ENCODE assay signal across 8 cellular contexts in the genomic region with DNA sequence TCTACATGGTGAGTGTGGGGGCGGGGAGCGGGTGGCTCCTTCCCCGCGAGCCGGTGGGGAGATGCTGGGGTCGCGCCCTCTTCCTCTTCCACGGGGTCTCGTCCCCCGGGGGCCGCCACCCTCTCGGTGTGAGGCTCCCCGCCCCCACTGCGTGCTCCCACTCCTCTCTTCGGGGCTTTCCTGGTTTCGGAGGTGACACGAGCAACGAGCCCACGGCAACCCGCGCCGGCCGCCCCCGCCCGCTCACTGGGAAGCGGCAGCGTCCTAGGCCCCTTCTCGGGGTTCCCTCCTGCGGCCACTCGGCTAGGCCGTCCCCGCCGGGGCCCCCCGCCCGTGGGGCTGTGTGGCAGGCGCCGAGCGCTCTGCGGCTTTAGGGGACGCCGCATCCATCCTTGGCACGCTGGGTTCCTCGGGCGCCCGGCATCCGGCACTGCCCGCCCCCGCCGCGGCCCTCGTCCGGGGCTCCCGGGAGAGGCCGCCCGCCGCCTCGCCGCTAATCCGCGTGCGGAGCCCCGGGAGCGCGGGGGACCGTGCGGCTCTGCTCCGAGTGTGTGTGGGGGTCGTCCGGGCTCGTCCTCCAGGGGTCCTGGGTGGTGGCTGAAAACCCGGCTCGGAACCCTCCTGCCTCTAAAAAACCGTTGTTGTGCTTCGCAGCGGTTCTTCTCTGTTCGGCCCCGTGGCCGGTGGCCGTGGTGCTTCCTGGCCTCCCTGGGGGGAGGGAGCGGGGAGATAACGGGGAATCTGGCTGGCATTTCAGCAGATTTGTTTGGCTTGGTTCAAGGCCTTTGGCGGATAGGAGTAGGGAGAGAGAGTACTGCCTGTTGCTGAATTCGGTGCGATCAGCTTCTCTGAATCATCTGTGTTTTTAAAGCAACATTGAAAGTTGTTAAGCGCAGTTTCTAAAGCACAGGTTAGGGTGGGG. TPM values are rescaled to one million over a fixed set of nuclear protein-coding genes. Genes with fewer than 3 reads are reported as not detected.
DNase-seq lines count a peak whose midpoint lies in the region; ATAC-seq and TF ChIP-seq lines count a peak whose summit lies in the region.

No MANE protein-coding gene starts in this region.

- H3K9me2 ChIP-seq in GM23248 (ENCODE audit: insufficient read depth) (no peaks in the 10 kb centered on the region), Karpas-422 (replicated peaks; ENCODE audit: insufficient read depth, low read length) (no peaks in the 10 kb centered on the region)

- in situ Hi-C loops in GM23248 (cut with MboI): no loop called here

- TF ChIP-seq CTCF in GM06990 (IDR thresholded peaks at IDR 0.05; ENCODE audit: insufficient read depth, low read length, poor library complexity, severe bottlenecking) (no peak), smooth muscle cell (IDR thresholded peaks at IDR 0.05; ENCODE audit: borderline replicate concordance, insufficient read depth, poor library complexity, severe bottlenecking) (no peak)

- 0 to 2% methylated on average over 45 to 63 of the region's 85 CpGs for WGBS in GM23248 (ENCODE audit: low coverage in 1 of 2, low lambda C conversion rate in 2 of 2, missing lambda C conversion rate in 2 of 2), 2 experiments
- WGBS in smooth muscle cell (ENCODE audit: low lambda C conversion rate): under 1% methylated on average over 49 of the region's 85 CpGs

- no peaks in the 10 kb centered on the region for H3K9me3 ChIP-seq in GM23248 (ENCODE audit: low read depth)
- H3K9me3 ChIP-seq in Karpas-422 (ENCODE audit: low read length): no peaks in the 10 kb centered on the region
- no peaks in the 10 kb centered on the region for H3K9me3 ChIP-seq in smooth muscle cell (replicated peaks; ENCODE audit: low read depth)

- DNase-seq in GM06990 (ENCODE audit: extremely low read depth, insufficient read length) (peak; percentile 62), GM23248 (peak; percentile 78), Karpas-422 (peak; percentile 76), cerebellar cortex (ENCODE audit: low spot score) (peak; percentile 61), iris pigment epithelial cell (ENCODE audit: low read depth) (peak; percentile 74), smooth muscle cell (lab: John Stamatoyannopoulos, UW; ENCODE audit: unreplicated experiment) (no peak), cortex of kidney (lab: John Stamatoyannopoulos, UW) (no peak)

- H3K4me3 ChIP-seq in GM06990 (replicated peaks; ENCODE audit: low read depth, low read length) (peak overlapping the region; percentile 90), GM23248 (peak overlapping the region; percentile 80), Karpas-422 (ENCODE audit: low read length) (peak overlapping the region; percentile 96), smooth muscle cell (peak overlapping the region; percentile 86)

- H3K9ac ChIP-seq in GM23248: peak overlapping the region; percentile 93
- H3K9ac ChIP-seq in Karpas-422 (ENCODE audit: low read length): peak overlapping the region; percentile 93
- peak overlapping the region; percentile 94 for H3K9ac ChIP-seq in smooth muscle cell (ENCODE audit: low read depth)

- peaks cover 4% of the 10 kb centered on the region; the same call in 1 of the 2 replicates for H4K20me1 ChIP-seq in GM23248 (ENCODE audit: insufficient read depth)
- peaks cover 42% of the 10 kb centered on the region for H4K20me1 ChIP-seq in Karpas-422 (ENCODE audit: insufficient read depth, low read depth, low read length)
- peaks cover 49% of the 10 kb centered on the region for H4K20me1 ChIP-seq in smooth muscle cell (ENCODE audit: low read depth)

- peaks cover 46% of the 10 kb centered on the region for H3K4me1 ChIP-seq in GM23248 (ENCODE audit: insufficient read depth)
- H3K4me1 ChIP-seq in Karpas-422 (ENCODE audit: low read length): peaks cover 29% of the 10 kb centered on the region
- peaks cover 53% of the 10 kb centered on the region for H3K4me1 ChIP-seq in smooth muscle cell (ENCODE audit: low read depth)

- H2AFZ ChIP-seq in GM23248 (peak overlapping the region; percentile 59), Karpas-422 (ENCODE audit: low read length) (peak overlapping the region; percentile 90), smooth muscle cell (ENCODE audit: low read depth) (peak overlapping the region; percentile 29)

- peaks cover 15% of the 10 kb centered on the region for H3F3A ChIP-seq in GM23248 (ENCODE audit: insufficient read depth)
- peaks cover 7% of the 10 kb centered on the region for H3F3A ChIP-seq in smooth muscle cell (ENCODE audit: low read depth)

- no peaks in the 10 kb centered on the region for H3K27me3 ChIP-seq in GM06990 (replicated peaks; ENCODE audit: control insufficient read depth, insufficient read depth, low read length)
- H3K27me3 ChIP-seq in GM23248 (replicated peaks; ENCODE audit: insufficient read depth): no peaks in the 10 kb centered on the region
- H3K27me3 ChIP-seq in Karpas-422 (ENCODE audit: low read length): no peaks in the 10 kb centered on the region
- no peaks in the 10 kb centered on the region for H3K27me3 ChIP-seq in smooth muscle cell (ENCODE audit: low read depth)

- H3K79me2 ChIP-seq in GM23248 (ENCODE audit: insufficient read depth) (peaks cover 66% of the 10 kb centered on the region), Karpas-422 (ENCODE audit: low read length) (peaks cover 49% of the 10 kb centered on the region), smooth muscle cell (ENCODE audit: low read depth) (peaks cover 54% of the 10 kb centered on the region)

- H3K27ac ChIP-seq in GM23248 (peak overlapping the region; percentile 83), Karpas-422 (ENCODE audit: low read length) (peak overlapping the region; percentile 44), smooth muscle cell (ENCODE audit: low read depth) (peak overlapping the region; percentile 88)

- H3K4me2 ChIP-seq in GM23248 (ENCODE audit: unreplicated experiment): peak overlapping the region; percentile 91
- peak overlapping the region; percentile 92 for H3K4me2 ChIP-seq in Karpas-422 (ENCODE audit: low read depth, low read length, poor library complexity, severe bottlenecking)
- peak overlapping the region; percentile 91 for H3K4me2 ChIP-seq in smooth muscle cell

- no peaks in the 10 kb centered on the region for H3K36me3 ChIP-seq in GM06990 (ENCODE audit: control insufficient read depth, insufficient read depth, low read length)
- H3K36me3 ChIP-seq in GM23248 (ENCODE audit: low read depth): no peaks in the 10 kb centered on the region
- no peaks in the 10 kb centered on the region for H3K36me3 ChIP-seq in Karpas-422 (ENCODE audit: insufficient read depth, low read length)
- H3K36me3 ChIP-seq in smooth muscle cell (ENCODE audit: low read depth): no peaks in the 10 kb centered on the region

- peak; percentile 27 to 29 for ATAC-seq in activated CD4-positive, CD25-positive, alpha-beta regulatory T cell treated with anti-CD3 and anti-CD28 coated beads, Interleukin-2, amount 50 U/mL, for 24 hours

RNA-seq across cellular contexts. Expression of gene PCNX1, which starts 1.0 kb away (rescaled TPM):
- total RNA-seq in GM23248 (2014; rRNA removed; shearing (Covaris generic)): 32.5 and 33.5 TPM in 2 replicates
- polyA plus RNA-seq in GM23248 (2016; fragmentation: Nextera tagmentation; extraction: Ambion mirVana) (4.8 and 6.9 TPM in 2 replicates), smooth muscle cell (12.2 and 18.6 TPM in 2 replicates)
- total RNA-seq in Karpas-422 (2014; rRNA removed; shearing (Covaris generic); ENCODE audit: low replicate concordance): 28.5 and 58.7 TPM in 2 replicates
- 68.2 and 80.3 TPM in 2 replicates for total RNA-seq in smooth muscle cell

Comparison
In these comparisons a context has a peak if more than half of its experiments do, and no peak if none do; other contexts are left out.
1. DNase-seq: peak in GM06990 (single experiment), GM23248 (single experiment), Karpas-422 (single experiment), cerebellar cortex (single experiment) and iris pigment epithelial cell (single experiment); none in smooth muscle cell (single experiment) and cortex of kidney (single experiment).
2. H2AFZ ChIP-seq: peak in every context shown above with its lines; median percentile 90 in Karpas-422; 59 in GM23248; 29 in smooth muscle cell.
3. Peak in every context shown above with its lines, with median percentiles within 50 percentile points of each other: H3K4me3 ChIP-seq, H3K27ac ChIP-seq, H3K4me2 ChIP-seq and H3K9ac ChIP-seq.